Comparison of ENCODE assay signal across 17 cellular contexts in genomic region chr1:115077286-115077983, GRCh38. TPM values are rescaled to one million over a fixed set of nuclear protein-coding genes. Genes with fewer than 3 reads are reported as not detected.
"Had no signal": no experiment of that assay in that cellular context is flagged by ENCODE, and none has a peak within 500 bp of the region (broad histone marks: within the 10 kb centered on the region; RNA-seq: fewer than 3 reads in every experiment).

No MANE protein-coding gene starts in this region.

- H3K36me3 ChIP-seq: esophagus squamous epithelium, thoracic aorta, upper lobe of right lung had no signal

- H3K4me3 ChIP-seq: esophagus squamous epithelium, spleen, thoracic aorta, upper lobe of right lung had no signal

- H3K27ac ChIP-seq: esophagus squamous epithelium, spleen, upper lobe of right lung had no signal

- H3K9me3 ChIP-seq: esophagus squamous epithelium, spleen, thoracic aorta, upper lobe of right lung had no signal

- ATAC-seq: activated CD4-positive, alpha-beta T cell treated with anti-CD3 and anti-CD28 coated beads for 36 hours; sciatic nerve; stimulated activated memory B cell treated with anti-CD40 and anti-IgM and Interleukin-4, amounts not matched to agents 10 μg/mL and 1 μg/mL and 100 μg/mL, for 72 hours; upper lobe of right lung; WTC11 had no signal

- H3K27me3 ChIP-seq: upper lobe of right lung had no signal

- DNase-seq: activated CD4-positive, alpha-beta T cell treated with anti-CD3 and anti-CD28 coated beads for 36 hours; activated CD4-positive, alpha-beta T cell treated with anti-CD3 and anti-CD28 coated beads, Interleukin-2, amount 50 U/mL, for 48 hours; activated gamma-delta T cell; dermis blood vessel endothelial cell; effector memory CD4-positive, alpha-beta T cell; esophagus squamous epithelium; foreskin melanocyte; mesenchymal stem cell; nucleus accumbens; spleen; stimulated activated CD4-positive, alpha-beta T cell treated with anti-CD3 and anti-CD28 coated beads, Interleukin-4, amount 100 ng/mL, for 4 hours; upper lobe of right lung had no signal

RNA-seq across cellular contexts. Expression of gene TSHB, which starts 47.8 kb away (rescaled TPM):
- polyA plus RNA-seq: endothelial cell of umbilical vein, spleen had no signal
